In the genomic region with DNA sequence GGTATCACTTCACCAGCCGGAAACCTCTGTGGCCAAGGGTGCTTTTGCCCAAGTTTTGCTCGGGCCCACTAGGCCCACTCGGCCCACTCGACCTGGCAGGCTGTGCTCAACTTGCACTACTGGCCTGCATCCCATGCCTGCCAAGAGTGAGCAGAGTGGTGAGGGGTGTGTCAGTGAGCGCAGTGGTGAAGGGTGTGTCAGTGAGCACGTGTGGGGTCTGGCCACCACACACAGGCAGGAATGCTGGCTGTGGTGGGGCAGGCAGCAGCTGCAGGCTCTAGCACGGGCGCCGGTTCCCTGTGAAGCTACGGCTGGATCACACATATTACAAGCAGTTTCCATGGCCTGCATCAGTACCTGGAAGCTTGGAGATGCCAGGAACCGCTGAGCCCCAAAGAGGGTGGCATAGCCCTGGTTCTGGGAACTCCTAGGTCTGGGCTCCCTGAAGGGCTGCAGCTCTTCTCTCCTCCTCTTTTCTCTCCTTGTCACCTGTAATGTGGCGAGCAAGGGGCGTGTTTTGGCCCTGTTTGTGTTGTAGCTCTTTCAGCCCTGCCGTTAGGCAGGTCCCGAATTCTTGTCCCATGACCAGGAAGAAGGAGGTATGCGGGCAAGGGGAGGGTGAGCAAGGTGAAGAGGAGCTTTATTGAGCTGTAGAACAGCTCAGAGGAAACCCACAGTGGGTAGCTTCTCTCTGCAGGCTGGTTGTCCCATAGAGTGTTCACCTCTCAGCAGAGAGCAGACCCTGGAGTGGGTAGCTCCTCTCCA, we compare ENCODE assay signal across 17 cellular contexts. TPM values are rescaled to one million over a fixed set of nuclear protein-coding genes. Genes with fewer than 3 reads are reported as not detected.
"Had no signal": no experiment of that assay in that cellular context is flagged by ENCODE, and none has a peak within 500 bp of the region (broad histone marks: within the 10 kb centered on the region; RNA-seq: fewer than 3 reads in every experiment).

No MANE protein-coding gene starts in this region.

- H3K27me3 Mint-ChIP-seq: activated naive CD4-positive, alpha-beta T cell treated with anti-CD3 and anti-CD28 coated beads, Interleukin-2, amount 50 U/mL, for 24 hours had no signal

- H3K36me3 Mint-ChIP-seq: immature natural killer cell had no signal

- H3K27me3 ChIP-seq: ovary had no signal

- H3K9me3 ChIP-seq: ovary had no signal

- H3K36me3 ChIP-seq: ovary had no signal

- H3K27ac Mint-ChIP-seq: activated naive CD4-positive, alpha-beta T cell treated with anti-CD3 and anti-CD28 coated beads, Interleukin-2, amount 50 U/mL, for 24 hours; immature natural killer cell; nephron progenitor cell had no signal

- H3K4me3 ChIP-seq: ovary had no signal

- H3K4me3 Mint-ChIP-seq: activated naive CD4-positive, alpha-beta T cell treated with anti-CD3 and anti-CD28 coated beads, Interleukin-2, amount 50 U/mL, for 24 hours; immature natural killer cell; nephron progenitor cell had no signal

- H3K9me3 Mint-ChIP-seq: activated naive CD4-positive, alpha-beta T cell treated with anti-CD3 and anti-CD28 coated beads, Interleukin-2, amount 50 U/mL, for 24 hours; immature natural killer cell; nephron progenitor cell had no signal

- H3K27ac ChIP-seq: ovary had no signal

- H3K4me1 Mint-ChIP-seq: activated naive CD4-positive, alpha-beta T cell treated with anti-CD3 and anti-CD28 coated beads, Interleukin-2, amount 50 U/mL, for 24 hours; immature natural killer cell had no signal

- DNase-seq: activated CD4-positive, alpha-beta T cell treated with anti-CD3 and anti-CD28 coated beads, Interleukin-2, amount 50 U/mL, for 4 hours; activated CD4-positive, CD25-positive, alpha-beta regulatory T cell treated with anti-CD3 and anti-CD28 coated beads, Interleukin-2, amount 50 U/mL, for 72 hours; activated T-cell treated with anti-CD3 and anti-CD28 coated beads, Interleukin-2, amount 50 U/mL, for 1 hour; dermis blood vessel endothelial cell; glutamatergic neuron; immature natural killer cell; nephron progenitor cell; ovary; stimulated activated CD4-positive, alpha-beta T cell treated with anti-CD3 and anti-CD28 coated beads, Interleukin-4, amount 100 ng/mL, for 1 hour; stimulated activated CD8-positive, alpha-beta memory T cell treated with anti-CD3 and anti-CD28 coated beads, Interleukin-4, amount 100 ng/mL, for 48 hours; stimulated activated naive CD8-positive, alpha-beta T cell treated with anti-CD3 and anti-CD28 coated beads, Interleukin-15, Interleukin-2, amounts not matched to agents 100 U/mL and 50 U/mL, for 24 hours had no signal

RNA-seq across cellular contexts. Expression of a gene that starts 51.0 kb away (rescaled TPM):
- total RNA-seq: cerebellum; dermis blood vessel endothelial cell; ovary; T-helper 2 cell treated with Interferon-gamma antibody and Interleukin-4, amounts not matched to agents 100 ng/mL and 5 ng/mL, for 36 hours; temporal lobe; ureter had no signal
- polyA plus RNA-seq: esophagus, immature natural killer cell, ovary had no signal
